20 cellular contexts compared by ENCODE assay signal in genomic region chr2:226969412-226969811, GRCh38.
DNase-seq lines count a peak whose midpoint lies in the region; ATAC-seq and TF ChIP-seq lines count a peak whose summit lies in the region.
"Had no signal": no experiment of that assay in that cellular context is flagged by ENCODE, and none has a peak within 500 bp of the region (broad histone marks: within the 10 kb centered on the region; RNA-seq: fewer than 3 reads in every experiment).

No MANE protein-coding gene starts in this region.

- peak overlapping the region; percentile 31 for H3K27ac Mint-ChIP-seq in activated CD4-positive, alpha-beta T cell treated with anti-CD3 and anti-CD28 coated beads, Interleukin-2, amount 10 ng/mL, durations not matched to agents 7 days and 5 days
- no peak overlapping the region for H3K27ac Mint-ChIP-seq in activated CD4-positive, alpha-beta T cell treated with anti-CD3 and anti-CD28 coated beads for 36 hours
- H3K27ac Mint-ChIP-seq in memory B cell (peak overlapping the region; percentile 93), MCF 10A (ENCODE audit: low read depth, unreplicated experiment) (no peak overlapping the region)
- H3K27ac Mint-ChIP-seq in effector memory CD8-positive, alpha-beta T cell = no peak overlapping the region
- H3K27ac Mint-ChIP-seq in CD4-positive, alpha-beta T cell = no peak overlapping the region

- H3K4me3 ChIP-seq in ascending aorta = peak overlapping the region; percentile 23 to 47
- H3K4me3 ChIP-seq in transverse colon = no peak overlapping the region
- H3K4me3 ChIP-seq: MG63, skin epidermis, suprapubic skin had no signal

- no peak for DNase-seq in activated CD4-positive, alpha-beta T cell treated with anti-CD3 and anti-CD28 coated beads, Interleukin-2, amount 10 ng/mL, durations not matched to agents 7 days and 5 days
- no peak for DNase-seq in activated CD4-positive, alpha-beta T cell treated with anti-CD3 and anti-CD28 coated beads for 36 hours
- DNase-seq in ascending aorta (ENCODE audit: low spot score in 2 of 2) (no peak), memory B cell (ENCODE audit: low spot score in 2 of 2) (no peak), transverse colon (no peak), MCF 10A (ENCODE audit: unreplicated experiment) (no peak)
- DNase-seq in effector memory CD8-positive, alpha-beta T cell = no peak
- no peak for DNase-seq in CD4-positive, alpha-beta T cell
- DNase-seq: activated naive CD4-positive, alpha-beta T cell treated with Interleukin-2 at 50 U/mL for 16 hours; C1 segment of cervical spinal cord; glutamatergic neuron; MG63; NCI-H187; NCI-H2227 treated with DMSO at 0.1 percent for 48 hours; ovary; stimulated activated CD4-positive, alpha-beta T cell treated with anti-CD3 and anti-CD28 coated beads, Interleukin-4, amount 100 ng/mL, for 4 hours; SW 1271 had no signal

- no peaks in the 10 kb centered on the region for H3K27me3 Mint-ChIP-seq in activated CD4-positive, alpha-beta T cell treated with anti-CD3 and anti-CD28 coated beads, Interleukin-2, amount 10 ng/mL, durations not matched to agents 7 days and 5 days
- H3K27me3 Mint-ChIP-seq in activated CD4-positive, alpha-beta T cell treated with anti-CD3 and anti-CD28 coated beads for 36 hours = no peaks in the 10 kb centered on the region
- H3K27me3 Mint-ChIP-seq in memory B cell (no peaks in the 10 kb centered on the region), MCF 10A (ENCODE audit: insufficient read depth, unreplicated experiment) (no peaks in the 10 kb centered on the region)
- H3K27me3 Mint-ChIP-seq in effector memory CD8-positive, alpha-beta T cell = no peaks in the 10 kb centered on the region
- H3K27me3 Mint-ChIP-seq in CD4-positive, alpha-beta T cell = no peaks in the 10 kb centered on the region

- no peak for TF ChIP-seq EP300 in transverse colon (IDR thresholded peaks at IDR 0.05; ENCODE audit: low read depth)

- in situ Hi-C loops in transverse colon (cut with MboI; ENCODE audit: low pct_ligation_motif_present in 1 of 4, low pct_unique_long_range_greater_than_20kb in 1 of 4, low sequenced_read_pairs in 3 of 4) = no loop called here

- CTCF ChIA-PET in activated CD4-positive, alpha-beta T cell treated with anti-CD3 and anti-CD28 coated beads, Interleukin-2, amount 10 ng/mL, durations not matched to agents 7 days and 5 days (lab: Charles Lee) = no interaction called here
- CTCF ChIA-PET in activated CD4-positive, alpha-beta T cell treated with anti-CD3 and anti-CD28 coated beads for 36 hours (lab: Charles Lee) = interaction anchor here (0.7 to 2.2 kb wide), 3 partner anchors 9 to 96 kb away, joined by 3 to 7 read pairs (median 3); no protein-coding TSS in a partner anchor
- CTCF ChIA-PET in MCF 10A (lab: Yijun Ruan, JAX) = no interaction called here
- CTCF ChIA-PET in CD4-positive, alpha-beta T cell (lab: Charles Lee) = interaction anchor here (0.5 kb wide), 1 partner anchor 92 kb away, joined by 4 read pairs; no protein-coding TSS in a partner anchor

- peak overlapping the region; percentile 72 to 80 for H3K27ac ChIP-seq in ascending aorta
- H3K27ac ChIP-seq in transverse colon = peak overlapping the region in 3 of 4 donors; percentile 29 to 53 (median 46)
- H3K27ac ChIP-seq in CD4-positive, alpha-beta T cell (ENCODE audit: low read depth, low read length) = no peak overlapping the region
- H3K27ac ChIP-seq: 22Rv1, suprapubic skin had no signal

- no peak for ATAC-seq in activated CD4-positive, alpha-beta T cell treated with anti-CD3 and anti-CD28 coated beads for 36 hours
- ATAC-seq in memory B cell (ENCODE audit: low read depth) = no peak
- ATAC-seq in effector memory CD8-positive, alpha-beta T cell (replicated peaks) = no peak
- no peak for ATAC-seq in CD4-positive, alpha-beta T cell (ENCODE audit: poor library complexity)

- H3K9me3 Mint-ChIP-seq in activated CD4-positive, alpha-beta T cell treated with anti-CD3 and anti-CD28 coated beads, Interleukin-2, amount 10 ng/mL, durations not matched to agents 7 days and 5 days = peaks cover 5% of the 10 kb centered on the region
- H3K9me3 Mint-ChIP-seq in activated CD4-positive, alpha-beta T cell treated with anti-CD3 and anti-CD28 coated beads for 36 hours (ENCODE audit: low read depth) = no peaks in the 10 kb centered on the region
- no peaks in the 10 kb centered on the region for H3K9me3 Mint-ChIP-seq in memory B cell
- H3K9me3 Mint-ChIP-seq in MCF 10A (ENCODE audit: unreplicated experiment) = no peaks in the 10 kb centered on the region
- no peaks in the 10 kb centered on the region for H3K9me3 Mint-ChIP-seq in effector memory CD8-positive, alpha-beta T cell
- no peaks in the 10 kb centered on the region for H3K9me3 Mint-ChIP-seq in CD4-positive, alpha-beta T cell

- peaks cover 42% of the 10 kb centered on the region for H3K4me1 Mint-ChIP-seq in activated CD4-positive, alpha-beta T cell treated with anti-CD3 and anti-CD28 coated beads, Interleukin-2, amount 10 ng/mL, durations not matched to agents 7 days and 5 days
- peaks cover 22% of the 10 kb centered on the region for H3K4me1 Mint-ChIP-seq in activated CD4-positive, alpha-beta T cell treated with anti-CD3 and anti-CD28 coated beads for 36 hours
- H3K4me1 Mint-ChIP-seq in memory B cell (peaks cover 25% of the 10 kb centered on the region), MCF 10A (ENCODE audit: insufficient read depth, unreplicated experiment) (no peaks in the 10 kb centered on the region)
- H3K4me1 Mint-ChIP-seq in effector memory CD8-positive, alpha-beta T cell (ENCODE audit: low read depth in 2 of 2) = peaks cover 0 to 5% of the 10 kb centered on the region in 2 donors
- peaks cover 39% of the 10 kb centered on the region for H3K4me1 Mint-ChIP-seq in CD4-positive, alpha-beta T cell (ENCODE audit: low read depth)

- POLR2A ChIA-PET in activated CD4-positive, alpha-beta T cell treated with anti-CD3 and anti-CD28 coated beads, Interleukin-2, amount 10 ng/mL, durations not matched to agents 7 days and 5 days (lab: Charles Lee) = no interaction called here
- POLR2A ChIA-PET in activated CD4-positive, alpha-beta T cell treated with anti-CD3 and anti-CD28 coated beads for 36 hours (lab: Charles Lee) = no interaction called here
- POLR2A ChIA-PET in MCF 10A (lab: Yijun Ruan, JAX) = no interaction called here
- POLR2A ChIA-PET in CD4-positive, alpha-beta T cell (lab: Charles Lee) = no interaction called here

- H3K4me3 Mint-ChIP-seq in activated CD4-positive, alpha-beta T cell treated with anti-CD3 and anti-CD28 coated beads, Interleukin-2, amount 10 ng/mL, durations not matched to agents 7 days and 5 days = no peak overlapping the region
- H3K4me3 Mint-ChIP-seq in activated CD4-positive, alpha-beta T cell treated with anti-CD3 and anti-CD28 coated beads for 36 hours = no peak overlapping the region
- H3K4me3 Mint-ChIP-seq in memory B cell = no peak overlapping the region
- no peak overlapping the region for H3K4me3 Mint-ChIP-seq in MCF 10A (ENCODE audit: unreplicated experiment)
- H3K4me3 Mint-ChIP-seq in effector memory CD8-positive, alpha-beta T cell = no peak overlapping the region
- H3K4me3 Mint-ChIP-seq in CD4-positive, alpha-beta T cell = no peak overlapping the region

- intact Hi-C loops in activated CD4-positive, alpha-beta T cell treated with anti-CD3 and anti-CD28 coated beads for 36 hours (cut with DNase I, micrococcal nuclease) = no loop called here
- intact Hi-C loops in ascending aorta (cut with DNase I) (no loop called here), transverse colon (cut with DNase I; ENCODE audit: low total_unique reads) (no loop called here), MCF 10A (cut with micrococcal nuclease) (no loop called here)
- intact Hi-C loops in CD4-positive, alpha-beta T cell (cut with DNase I, micrococcal nuclease) = no loop called here

- H3K27me3 ChIP-seq in ascending aorta (no peaks in the 10 kb centered on the region), transverse colon (no peaks in the 10 kb centered on the region)
- no peaks in the 10 kb centered on the region for H3K27me3 ChIP-seq in CD4-positive, alpha-beta T cell (ENCODE audit: control insufficient read depth, insufficient read depth, low read length)
- H3K27me3 ChIP-seq: MG63, ovary, suprapubic skin had no signal

- H3K4me1 ChIP-seq in ascending aorta (peaks cover 3 to 15% of the 10 kb centered on the region in 2 donors), transverse colon (peaks cover 0 to 5% (median 0%) of the 10 kb centered on the region in 4 donors)

- TF ChIP-seq POLR2A in transverse colon (IDR thresholded peaks at IDR 0.05) = no peak

- WGBS in transverse colon (ENCODE audit: low coverage in 1 of 2), 2 donors = 40 to 67% methylated on average over 1 to 3 of the region's 3 CpGs

- no peaks in the 10 kb centered on the region for H3K36me3 Mint-ChIP-seq in activated CD4-positive, alpha-beta T cell treated with anti-CD3 and anti-CD28 coated beads, Interleukin-2, amount 10 ng/mL, durations not matched to agents 7 days and 5 days (ENCODE audit: low read depth)
- peaks cover 19% of the 10 kb centered on the region for H3K36me3 Mint-ChIP-seq in activated CD4-positive, alpha-beta T cell treated with anti-CD3 and anti-CD28 coated beads for 36 hours (ENCODE audit: low read depth)
- H3K36me3 Mint-ChIP-seq in memory B cell (peaks cover 12% of the 10 kb centered on the region), MCF 10A (ENCODE audit: insufficient read depth, unreplicated experiment) (no peaks in the 10 kb centered on the region)
- H3K36me3 Mint-ChIP-seq in effector memory CD8-positive, alpha-beta T cell (ENCODE audit: insufficient read depth) = peaks cover 5% of the 10 kb centered on the region
- peaks cover 22% of the 10 kb centered on the region for H3K36me3 Mint-ChIP-seq in CD4-positive, alpha-beta T cell (ENCODE audit: low read depth)

- H3K36me3 ChIP-seq in ascending aorta (no peaks in the 10 kb centered on the region), transverse colon (no peaks in the 10 kb centered on the region)
- H3K36me3 ChIP-seq: ovary, suprapubic skin had no signal

- TF ChIP-seq CTCF in ascending aorta (IDR thresholded peaks at IDR 0.05) (no peak), transverse colon (IDR thresholded peaks at IDR 0.05) (no peak), MCF 10A (IDR thresholded peaks at IDR 0.05; ENCODE audit: unreplicated experiment) (no peak)
- TF ChIP-seq CTCF in CD4-positive, alpha-beta T cell (IDR thresholded peaks at IDR 0.05) = no peak

- H3K9me3 ChIP-seq in ascending aorta (no peaks in the 10 kb centered on the region), transverse colon (no peaks in the 10 kb centered on the region)
- H3K9me3 ChIP-seq in CD4-positive, alpha-beta T cell (ENCODE audit: control insufficient read depth, low read length) = no peaks in the 10 kb centered on the region
- H3K9me3 ChIP-seq: MG63, ovary, suprapubic skin had no signal

- no TSS peak for BruUV-seq in MCF 10A (replicated peaks; lab: Mats Ljungman, UMichigan)

Comparison
In these comparisons a context has a peak if more than half of its experiments do, and no peak if none do; other contexts are left out.
1. H3K27ac Mint-ChIP-seq: peak in activated CD4-positive, alpha-beta T cell treated with anti-CD3 and anti-CD28 coated beads, Interleukin-2, amount 10 ng/mL, durations not matched to agents 7 days and 5 days (single experiment) and memory B cell (single experiment); none in activated CD4-positive, alpha-beta T cell treated with anti-CD3 and anti-CD28 coated beads for 36 hours (single experiment), MCF 10A (single experiment), effector memory CD8-positive, alpha-beta T cell (0 of 2) and CD4-positive, alpha-beta T cell (single experiment).
2. CTCF ChIA-PET loops: an anchor here in activated CD4-positive, alpha-beta T cell treated with anti-CD3 and anti-CD28 coated beads for 36 hours (0.7 to 2.2 kb wide) and CD4-positive, alpha-beta T cell (0.5 kb wide); none called in activated CD4-positive, alpha-beta T cell treated with anti-CD3 and anti-CD28 coated beads, Interleukin-2, amount 10 ng/mL, durations not matched to agents 7 days and 5 days and MCF 10A.
3. H3K4me3 ChIP-seq: peak in ascending aorta (2 of 2); none in transverse colon (0 of 4).